8 cellular contexts compared by ENCODE assay signal in the genomic region with DNA sequence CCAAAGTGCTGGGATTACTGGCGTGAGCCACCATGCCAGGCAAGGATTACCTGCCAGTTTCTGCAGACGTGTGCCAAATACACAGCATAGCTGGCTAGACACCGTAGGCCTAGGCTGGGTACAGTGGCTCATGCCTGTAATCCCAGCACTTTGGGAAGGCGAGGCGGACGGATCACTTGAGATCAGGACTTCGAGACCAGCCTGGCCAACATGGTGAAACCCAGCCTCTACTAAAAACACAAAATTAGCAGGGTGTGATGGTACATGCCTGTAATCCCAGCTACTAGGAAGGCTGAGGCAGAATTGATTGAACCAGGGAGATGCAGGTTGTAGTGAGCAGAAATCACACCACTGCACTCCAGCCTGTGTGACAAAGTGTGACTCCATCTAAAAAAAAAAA. TPM values are rescaled to one million over a fixed set of nuclear protein-coding genes. Genes with fewer than 3 reads are reported as not detected.
A peak's percentile ranks its signal among the peaks of the same experiment; 100 is the strongest.
DNase-seq lines count a peak whose midpoint lies in the region; ATAC-seq and TF ChIP-seq lines count a peak whose summit lies in the region.

No MANE protein-coding gene starts in this region.

- H3K4me1 Mint-ChIP-seq in neural progenitor cell = peaks cover 11% of the 10 kb centered on the region

- H3K4me3 ChIP-seq in NT2/D1 (ENCODE audit: insufficient read length, low read depth) (peak overlapping the region; percentile 95), duodenal mucosa (ENCODE audit: low read depth in 1 of 2, low read length in 2 of 2) (peak overlapping the region; percentile 93 to 97), neural progenitor cell (peak overlapping the region; percentile 82)

- peaks cover 64% of the 10 kb centered on the region for H3K79me2 ChIP-seq in neural progenitor cell (ENCODE audit: low read depth)

- H3K27ac Mint-ChIP-seq in neural progenitor cell = no peak overlapping the region

- H3K27me3 Mint-ChIP-seq in neural progenitor cell (ENCODE audit: insufficient read depth, low read depth) = peaks cover 2% of the 10 kb centered on the region

- DNase-seq in COLO668 (lab: John Stamatoyannopoulos, UW; ENCODE audit: unreplicated experiment) (peak; percentile 25), NT2/D1 (ENCODE audit: low read depth, low spot score) (no peak), neural progenitor cell (ENCODE audit: low spot score) (no peak), NCI-H2107 (lab: John Stamatoyannopoulos, UW) (no peak), germinal center (ENCODE audit: low spot score) (no peak), inferior parietal cortex (ENCODE audit: extremely low spot score) (no peak)

- H2AFZ ChIP-seq in neural progenitor cell (replicated peaks) = no peak overlapping the region

- no peaks in the 10 kb centered on the region for H3K9me3 ChIP-seq in NT2/D1 (ENCODE audit: insufficient read depth, low read length)
- no peaks in the 10 kb centered on the region for H3K9me3 ChIP-seq in duodenal mucosa (ENCODE audit: control insufficient read depth in 1 of 2, low read length in 2 of 2)
- H3K9me3 ChIP-seq in neural progenitor cell (ENCODE audit: low read depth) = no peaks in the 10 kb centered on the region

- H3K4me2 ChIP-seq in neural progenitor cell = peak overlapping the region; percentile 74

- peak overlapping the region; percentile 95 for H3K4me3 Mint-ChIP-seq in neural progenitor cell

- peak overlapping the region; percentile 96 for H3K9ac ChIP-seq in NT2/D1 (ENCODE audit: insufficient read length, low read depth)
- H3K9ac ChIP-seq in duodenal mucosa (ENCODE audit: low read depth in 1 of 2, low read length in 2 of 2) = peak overlapping the region; percentile 20 to 90
- peak overlapping the region; percentile 85 for H3K9ac ChIP-seq in neural progenitor cell

- H3K36me3 Mint-ChIP-seq in neural progenitor cell = peaks cover 20% of the 10 kb centered on the region

- no peak for ATAC-seq in GM21367 (IDR thresholded peaks at IDR 0.05; ENCODE audit: unreplicated experiment)

- H3K27me3 ChIP-seq in NT2/D1 (ENCODE audit: insufficient read depth, insufficient read length) (no peaks in the 10 kb centered on the region), duodenal mucosa (ENCODE audit: control insufficient read depth in 1 of 2, insufficient read depth in 2 of 2, low read length in 2 of 2) (no peaks in the 10 kb centered on the region), neural progenitor cell (no peaks in the 10 kb centered on the region)

- peaks cover 11% of the 10 kb centered on the region for H3F3A ChIP-seq in neural progenitor cell (ENCODE audit: low read depth)

- peaks cover 6% of the 10 kb centered on the region for H4K20me1 ChIP-seq in neural progenitor cell (ENCODE audit: low read depth)

- H3K36me3 ChIP-seq in NT2/D1 (ENCODE audit: insufficient read depth, insufficient read length, low read length) (peaks cover 36% of the 10 kb centered on the region), duodenal mucosa (ENCODE audit: control insufficient read depth in 1 of 2, insufficient read depth in 2 of 2, low read length in 2 of 2) (peaks cover 4 to 21% of the 10 kb centered on the region in 2 donors), neural progenitor cell (peaks cover 3% of the 10 kb centered on the region)

- no peak overlapping the region for H3K27ac ChIP-seq in duodenal mucosa (ENCODE audit: low read depth, low read length)
- H3K27ac ChIP-seq in neural progenitor cell = no peak overlapping the region

- no peaks in the 10 kb centered on the region for H3K9me3 Mint-ChIP-seq in neural progenitor cell

- peaks cover 2% of the 10 kb centered on the region for H3K4me1 ChIP-seq in NT2/D1 (ENCODE audit: insufficient read depth, insufficient read length)
- H3K4me1 ChIP-seq in duodenal mucosa (ENCODE audit: control insufficient read depth in 1 of 2, insufficient read depth in 2 of 2, low read length in 2 of 2) = peaks cover 5 to 19% of the 10 kb centered on the region in 2 donors
- peaks cover 10% of the 10 kb centered on the region for H3K4me1 ChIP-seq in neural progenitor cell

- no peak for TF ChIP-seq CTCF in neural progenitor cell (IDR thresholded peaks at IDR 0.05)

RNA-seq across cellular contexts. Expression of gene RFC2, which starts 0.9 kb away (rescaled TPM):
- total RNA-seq in neural progenitor cell (ENCODE audit: low replicate concordance) = 66.0 and 71.3 TPM in 2 replicates

RNA-seq across cellular contexts. Expression of gene CLIP2, which starts 35.9 kb away (rescaled TPM):
- 7.5 and 29.6 TPM in 2 replicates for total RNA-seq in neural progenitor cell (ENCODE audit: low replicate concordance)

RNA-seq across cellular contexts. Expression of gene LAT2, which starts 43.5 kb away (rescaled TPM):
- total RNA-seq in neural progenitor cell (ENCODE audit: low replicate concordance) = not detected in 2 replicates
